1 cellular context compared by ENCODE assay signal in genomic region chr22:42993651-42994275, GRCh38.
TF ChIP-seq lines count a peak whose summit lies in the region.

No MANE protein-coding gene starts in this region.

TF ChIP-seq in HepG2, 621 proteins besides CTCF, POLR2A, EP300 and RAD21 (continued from another document and continues in another):
- 0 out of 2 replicates have a peak, but pooled peaks have one; percentile 52 for TF ChIP-seq AFF4 (CRISPR knock-in tag; IDR thresholded peaks at IDR 0.05)
- 0 out of 2 replicates have a peak, but pooled peaks have one; percentile 50 for TF ChIP-seq ZBTB34 (CRISPR knock-in tag; IDR thresholded peaks at IDR 0.05)
- peak; percentile 45; the same call in 1 of the 2 replicates for TF ChIP-seq KAT8 (CRISPR knock-in tag; IDR thresholded peaks at IDR 0.05)
- TF ChIP-seq ZNF264 (CRISPR knock-in tag; IDR thresholded peaks at IDR 0.05) = peak; percentile 90
- TF ChIP-seq SKI (IDR thresholded peaks at IDR 0.05; ENCODE audit: partially characterized antibody) = peak; percentile 49
- no peak for TF ChIP-seq SMARCC2 (IDR thresholded peaks at IDR 0.05)
- TF ChIP-seq ZNF207 (IDR thresholded peaks at IDR 0.05; ENCODE audit: borderline replicate concordance) = no peak
- TF ChIP-seq HINFP (CRISPR knock-in tag; IDR thresholded peaks at IDR 0.05; ENCODE audit: low read depth) = 0 out of 2 replicates have a peak, but pooled peaks have one; percentile 23
- TF ChIP-seq MZF1 (CRISPR knock-in tag; IDR thresholded peaks at IDR 0.05; ENCODE audit: borderline replicate concordance) = no peak
- TF ChIP-seq ZFP36L1 (CRISPR knock-in tag; IDR thresholded peaks at IDR 0.05) = no peak
- TF ChIP-seq ZBTB7A (CRISPR knock-in tag; IDR thresholded peaks at IDR 0.05) = no peak; the same call in 1 of the 2 replicates
- peak; percentile 73 for TF ChIP-seq RARA (CRISPR knock-in tag; IDR thresholded peaks at IDR 0.05)
- TF ChIP-seq SIN3A (IDR thresholded peaks at IDR 0.05; ENCODE audit: borderline replicate concordance, low read depth, low read length) = no peak
- TF ChIP-seq ZNF724P (CRISPR knock-in tag; IDR thresholded peaks at IDR 0.05; ENCODE audit: borderline replicate concordance) = 0 out of 2 replicates have a peak, but pooled peaks have one; percentile 13
- peak; percentile 87 for TF ChIP-seq SALL1 (CRISPR knock-in tag; IDR thresholded peaks at IDR 0.05)
- no peak for TF ChIP-seq ZNF230 (CRISPR knock-in tag; IDR thresholded peaks at IDR 0.05)
- TF ChIP-seq ZNF101 (CRISPR knock-in tag; IDR thresholded peaks at IDR 0.05; ENCODE audit: borderline replicate concordance, low read depth) = no peak
- TF ChIP-seq ISL2 (CRISPR knock-in tag; IDR thresholded peaks at IDR 0.05) = peak; percentile 83
- TF ChIP-seq SOX6 (IDR thresholded peaks at IDR 0.05) = no peak
- TF ChIP-seq SOX6 (CRISPR knock-in tag; IDR thresholded peaks at IDR 0.05) = peak; percentile 87
- no peak for TF ChIP-seq ZNF296 (CRISPR knock-in tag; conservative IDR thresholded peaks at IDR 0.05)
- 0 out of 2 replicates have a peak, but pooled peaks have one; percentile 36 for TF ChIP-seq TP53 (CRISPR knock-in tag; conservative IDR thresholded peaks at IDR 0.05)
- TF ChIP-seq AGO1 (IDR thresholded peaks at IDR 0.05; ENCODE audit: low read depth, low read length, poor library complexity, severe bottlenecking) = no peak
- no peak for TF ChIP-seq ZNF30 (CRISPR knock-in tag; IDR thresholded peaks at IDR 0.05)
- TF ChIP-seq BATF2 (CRISPR knock-in tag; IDR thresholded peaks at IDR 0.05) = no peak
- peak; percentile 82 for TF ChIP-seq SAP130 (CRISPR knock-in tag; IDR thresholded peaks at IDR 0.05; ENCODE audit: low read depth)
- TF ChIP-seq SOX5 (CRISPR knock-in tag; IDR thresholded peaks at IDR 0.05; ENCODE audit: borderline replicate concordance) = peak; percentile 72; the same call in 1 of the 2 replicates
- no peak for TF ChIP-seq ZNF280B (CRISPR knock-in tag; IDR thresholded peaks at IDR 0.05; ENCODE audit: borderline replicate concordance)
- no peak for TF ChIP-seq ZNF567 (CRISPR knock-in tag; IDR thresholded peaks at IDR 0.05; ENCODE audit: borderline replicate concordance)
- peak; percentile 84 for TF ChIP-seq CREM (IDR thresholded peaks at IDR 0.05)
- TF ChIP-seq CREM (CRISPR knock-in tag; IDR thresholded peaks at IDR 0.05) = no peak
- peak; percentile 42; the same call in 1 of the 2 replicates for TF ChIP-seq IKZF5 (CRISPR knock-in tag; IDR thresholded peaks at IDR 0.05)
- TF ChIP-seq HDAC2 (CRISPR knock-in tag; IDR thresholded peaks at IDR 0.05) = peak; percentile 84
- no peak for TF ChIP-seq NRL (CRISPR knock-in tag; IDR thresholded peaks at IDR 0.05; ENCODE audit: borderline replicate concordance)
- TF ChIP-seq SNRNP70 (IDR thresholded peaks at IDR 0.05; ENCODE audit: low read depth, low read length) = no peak
- TF ChIP-seq TFAP4 (IDR thresholded peaks at IDR 0.05; ENCODE audit: borderline replicate concordance, low read depth) = peak; percentile 29; the same call in 1 of the 2 replicates
- no peak for TF ChIP-seq TFDP2 (CRISPR knock-in tag; IDR thresholded peaks at IDR 0.05)
- no peak for TF ChIP-seq ZNF766 (CRISPR knock-in tag; IDR thresholded peaks at IDR 0.05; ENCODE audit: borderline replicate concordance)
- no peak for TF ChIP-seq ZNF776 (CRISPR knock-in tag; IDR thresholded peaks at IDR 0.05)
- 0 out of 2 replicates have a peak, but pooled peaks have one; percentile 27 for TF ChIP-seq CHD4 (IDR thresholded peaks at IDR 0.05; ENCODE audit: borderline replicate concordance, low read length)
- TF ChIP-seq IRF2 (CRISPR knock-in tag; IDR thresholded peaks at IDR 0.05) = peak; percentile 63
- no peak for TF ChIP-seq TEAD2 (CRISPR knock-in tag; IDR thresholded peaks at IDR 0.05)
- no peak for TF ChIP-seq ZNF891 (CRISPR knock-in tag; IDR thresholded peaks at IDR 0.05)
- no peak for TF ChIP-seq PRPF4 (IDR thresholded peaks at IDR 0.05; ENCODE audit: low read depth, low read length, poor library complexity, severe bottlenecking)
- 0 out of 2 replicates have a peak, but pooled peaks have one; percentile 33 for TF ChIP-seq SMAD3 (CRISPR knock-in tag; IDR thresholded peaks at IDR 0.05)
- TF ChIP-seq TFE3 (CRISPR knock-in tag; IDR thresholded peaks at IDR 0.05) = peak; percentile 25; the same call in 1 of the 2 replicates
- 0 out of 2 replicates have a peak, but pooled peaks have one; percentile 32 for TF ChIP-seq ESRRA (CRISPR knock-in tag; IDR thresholded peaks at IDR 0.05; ENCODE audit: low read depth)
- peak; percentile 49 for TF ChIP-seq NR2F6 (IDR thresholded peaks at IDR 0.05)
- peak; percentile 52; the same call in 1 of the 2 replicates for TF ChIP-seq NR2F6 (CRISPR knock-in tag; IDR thresholded peaks at IDR 0.05)
- peak; percentile 94 for TF ChIP-seq ZBTB7B (CRISPR knock-in tag; IDR thresholded peaks at IDR 0.05)
- no peak for TF ChIP-seq ZNF816 (CRISPR knock-in tag; IDR thresholded peaks at IDR 0.05; ENCODE audit: borderline replicate concordance)
- no peak for TF ChIP-seq ZBTB4 (CRISPR knock-in tag; IDR thresholded peaks at IDR 0.05; ENCODE audit: borderline replicate concordance)
- peak; percentile 84 for TF ChIP-seq NCOA2 (CRISPR knock-in tag; IDR thresholded peaks at IDR 0.05)
